In the genomic region with DNA sequence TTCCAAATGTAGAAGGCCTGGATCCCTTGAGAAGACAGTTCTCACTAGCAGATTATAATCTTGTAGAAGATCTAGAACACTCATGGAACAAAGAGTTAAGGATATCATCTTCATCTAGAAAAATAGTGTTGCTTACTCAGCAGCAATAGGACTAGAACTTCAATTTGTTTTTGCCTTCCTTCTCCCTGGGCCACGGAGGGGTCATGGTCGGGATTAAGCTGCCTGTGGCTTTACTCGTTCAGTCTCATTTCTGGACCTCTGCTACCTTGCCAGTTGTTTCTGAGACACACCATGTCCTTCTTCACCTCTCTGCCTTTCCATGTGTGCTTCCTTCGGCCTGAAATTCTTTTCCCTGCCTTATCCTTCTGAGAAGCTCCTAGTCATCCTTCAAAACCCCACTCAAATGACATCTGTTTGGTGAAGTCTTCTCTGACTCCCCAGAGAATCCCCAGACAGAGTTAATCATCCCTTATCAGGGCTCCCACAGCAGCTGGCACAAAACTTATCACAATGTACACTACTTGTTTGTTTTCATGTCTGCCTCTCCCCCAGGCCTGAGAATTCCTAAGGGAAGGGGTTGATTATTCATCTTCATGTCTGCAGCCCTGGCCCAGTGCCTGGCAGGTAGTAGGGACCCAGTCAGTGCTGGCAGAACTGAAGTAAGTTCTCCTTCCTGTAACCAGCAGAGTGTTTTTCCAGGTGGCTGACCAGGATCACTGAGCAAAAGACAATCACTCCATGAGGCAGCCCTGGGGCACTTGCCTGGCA, we compare ENCODE assay signal across 1 cellular context.
TF ChIP-seq lines count a peak whose summit lies in the region.

No MANE protein-coding gene starts in this region.

TF ChIP-seq in HEK293, 187 proteins besides CTCF, POLR2A, EP300 and RAD21 (continued from another document and continues in another):
- TF ChIP-seq ZNF791 (tag by site-specific recombination; IDR thresholded peaks at IDR 0.05) = no peak
- no peak for TF ChIP-seq ZNF211 (tag by site-specific recombination; IDR thresholded peaks at IDR 0.05; ENCODE audit: low read depth)
- TF ChIP-seq ZNF112 (tag by site-specific recombination; IDR thresholded peaks at IDR 0.05) = no peak
- TF ChIP-seq ZNF394 (tag by site-specific recombination; IDR thresholded peaks at IDR 0.05; ENCODE audit: borderline replicate concordance) = no peak
- TF ChIP-seq ZNF776 (tag by site-specific recombination; IDR thresholded peaks at IDR 0.05; ENCODE audit: borderline replicate concordance) = no peak
- no peak for TF ChIP-seq ZNF184 (tag by site-specific recombination; IDR thresholded peaks at IDR 0.05)
- no peak for TF ChIP-seq KLF1 (tag by site-specific recombination; IDR thresholded peaks at IDR 0.05)
- TF ChIP-seq ZNF274 (IDR thresholded peaks at IDR 0.05; ENCODE audit: low read length) = no peak
- TF ChIP-seq ZNF274 (tag by site-specific recombination; IDR thresholded peaks at IDR 0.05; ENCODE audit: borderline replicate concordance) = no peak
- TF ChIP-seq, protein P1, sequence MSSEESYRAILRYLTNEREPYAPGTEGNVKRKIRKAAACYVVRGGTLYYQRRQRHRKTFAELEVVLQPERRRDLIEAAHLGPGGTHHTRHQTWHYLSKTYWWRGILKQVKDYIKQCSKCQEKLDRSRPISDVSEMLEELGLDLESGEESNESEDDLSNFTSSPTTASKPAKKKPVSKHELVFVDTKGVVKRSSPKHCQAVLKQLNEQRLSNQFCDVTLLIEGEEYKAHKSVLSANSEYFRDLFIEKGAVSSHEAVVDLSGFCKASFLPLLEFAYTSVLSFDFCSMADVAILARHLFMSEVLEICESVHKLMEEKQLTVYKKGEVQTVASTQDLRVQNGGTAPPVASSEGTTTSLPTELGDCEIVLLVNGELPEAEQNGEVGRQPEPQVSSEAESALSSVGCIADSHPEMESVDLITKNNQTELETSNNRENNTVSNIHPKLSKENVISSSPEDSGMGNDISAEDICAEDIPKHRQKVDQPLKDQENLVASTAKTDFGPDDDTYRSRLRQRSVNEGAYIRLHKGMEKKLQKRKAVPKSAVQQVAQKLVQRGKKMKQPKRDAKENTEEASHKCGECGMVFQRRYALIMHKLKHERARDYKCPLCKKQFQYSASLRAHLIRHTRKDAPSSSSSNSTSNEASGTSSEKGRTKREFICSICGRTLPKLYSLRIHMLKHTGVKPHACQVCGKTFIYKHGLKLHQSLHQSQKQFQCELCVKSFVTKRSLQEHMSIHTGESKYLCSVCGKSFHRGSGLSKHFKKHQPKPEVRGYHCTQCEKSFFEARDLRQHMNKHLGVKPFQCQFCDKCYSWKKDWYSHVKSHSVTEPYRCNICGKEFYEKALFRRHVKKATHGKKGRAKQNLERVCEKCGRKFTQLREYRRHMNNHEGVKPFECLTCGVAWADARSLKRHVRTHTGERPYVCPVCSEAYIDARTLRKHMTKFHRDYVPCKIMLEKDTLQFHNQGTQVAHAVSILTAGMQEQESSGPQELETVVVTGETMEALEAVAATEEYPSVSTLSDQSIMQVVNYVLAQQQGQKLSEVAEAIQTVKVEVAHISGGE (tag by site-specific recombination; conservative IDR thresholded peaks at IDR 0.05; ENCODE audit: low read depth) = no peak
- peak; percentile 62; the same call in 1 of the 2 replicates for TF ChIP-seq SP7 (tag by site-specific recombination; IDR thresholded peaks at IDR 0.05)
- TF ChIP-seq GLIS2 (tag by site-specific recombination; IDR thresholded peaks at IDR 0.05) = no peak
- TF ChIP-seq, protein P2, sequence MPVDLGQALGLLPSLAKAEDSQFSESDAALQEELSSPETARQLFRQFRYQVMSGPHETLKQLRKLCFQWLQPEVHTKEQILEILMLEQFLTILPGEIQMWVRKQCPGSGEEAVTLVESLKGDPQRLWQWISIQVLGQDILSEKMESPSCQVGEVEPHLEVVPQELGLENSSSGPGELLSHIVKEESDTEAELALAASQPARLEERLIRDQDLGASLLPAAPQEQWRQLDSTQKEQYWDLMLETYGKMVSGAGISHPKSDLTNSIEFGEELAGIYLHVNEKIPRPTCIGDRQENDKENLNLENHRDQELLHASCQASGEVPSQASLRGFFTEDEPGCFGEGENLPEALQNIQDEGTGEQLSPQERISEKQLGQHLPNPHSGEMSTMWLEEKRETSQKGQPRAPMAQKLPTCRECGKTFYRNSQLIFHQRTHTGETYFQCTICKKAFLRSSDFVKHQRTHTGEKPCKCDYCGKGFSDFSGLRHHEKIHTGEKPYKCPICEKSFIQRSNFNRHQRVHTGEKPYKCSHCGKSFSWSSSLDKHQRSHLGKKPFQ (tag by site-specific recombination; IDR thresholded peaks at IDR 0.05) = no peak
- TF ChIP-seq YY1 (tag by site-specific recombination; IDR thresholded peaks at IDR 0.05) = no peak
- peak; percentile 46; the same call in 1 of the 2 replicates for TF ChIP-seq IKZF3 (tag by site-specific recombination; IDR thresholded peaks at IDR 0.05)
- TF ChIP-seq, protein P3, sequence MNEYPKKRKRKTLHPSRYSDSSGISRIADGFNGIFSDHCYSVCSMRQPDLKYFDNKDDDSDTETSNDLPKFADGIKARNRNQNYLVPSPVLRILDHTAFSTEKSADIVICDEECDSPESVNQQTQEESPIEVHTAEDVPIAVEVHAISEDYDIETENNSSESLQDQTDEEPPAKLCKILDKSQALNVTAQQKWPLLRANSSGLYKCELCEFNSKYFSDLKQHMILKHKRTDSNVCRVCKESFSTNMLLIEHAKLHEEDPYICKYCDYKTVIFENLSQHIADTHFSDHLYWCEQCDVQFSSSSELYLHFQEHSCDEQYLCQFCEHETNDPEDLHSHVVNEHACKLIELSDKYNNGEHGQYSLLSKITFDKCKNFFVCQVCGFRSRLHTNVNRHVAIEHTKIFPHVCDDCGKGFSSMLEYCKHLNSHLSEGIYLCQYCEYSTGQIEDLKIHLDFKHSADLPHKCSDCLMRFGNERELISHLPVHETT (tag by site-specific recombination; IDR thresholded peaks at IDR 0.05) = no peak
- peak; percentile 36; the same call in 1 of the 2 replicates for TF ChIP-seq BCL11A (tag by site-specific recombination; IDR thresholded peaks at IDR 0.05; ENCODE audit: low read depth)
- no peak for TF ChIP-seq MEIS1 (CRISPR knock-in tag; IDR thresholded peaks at IDR 0.05; ENCODE audit: borderline replicate concordance)
- TF ChIP-seq ZNF785 (tag by site-specific recombination; IDR thresholded peaks at IDR 0.05) = no peak
- TF ChIP-seq KLF7 (tag by site-specific recombination; IDR thresholded peaks at IDR 0.05; ENCODE audit: borderline replicate concordance) = no peak
- no peak for TF ChIP-seq ZNF324 (tag by site-specific recombination; IDR thresholded peaks at IDR 0.05)
- no peak for TF ChIP-seq ZBTB21 (tag by site-specific recombination; IDR thresholded peaks at IDR 0.05)
- TF ChIP-seq TRIM28 (IDR thresholded peaks at IDR 0.05; ENCODE audit: borderline replicate concordance, low read length) = peak; percentile 35; the same call in 1 of the 2 replicates
- no peak for TF ChIP-seq ZNF555 (tag by site-specific recombination; conservative IDR thresholded peaks at IDR 0.05)
- TF ChIP-seq, protein P4, sequence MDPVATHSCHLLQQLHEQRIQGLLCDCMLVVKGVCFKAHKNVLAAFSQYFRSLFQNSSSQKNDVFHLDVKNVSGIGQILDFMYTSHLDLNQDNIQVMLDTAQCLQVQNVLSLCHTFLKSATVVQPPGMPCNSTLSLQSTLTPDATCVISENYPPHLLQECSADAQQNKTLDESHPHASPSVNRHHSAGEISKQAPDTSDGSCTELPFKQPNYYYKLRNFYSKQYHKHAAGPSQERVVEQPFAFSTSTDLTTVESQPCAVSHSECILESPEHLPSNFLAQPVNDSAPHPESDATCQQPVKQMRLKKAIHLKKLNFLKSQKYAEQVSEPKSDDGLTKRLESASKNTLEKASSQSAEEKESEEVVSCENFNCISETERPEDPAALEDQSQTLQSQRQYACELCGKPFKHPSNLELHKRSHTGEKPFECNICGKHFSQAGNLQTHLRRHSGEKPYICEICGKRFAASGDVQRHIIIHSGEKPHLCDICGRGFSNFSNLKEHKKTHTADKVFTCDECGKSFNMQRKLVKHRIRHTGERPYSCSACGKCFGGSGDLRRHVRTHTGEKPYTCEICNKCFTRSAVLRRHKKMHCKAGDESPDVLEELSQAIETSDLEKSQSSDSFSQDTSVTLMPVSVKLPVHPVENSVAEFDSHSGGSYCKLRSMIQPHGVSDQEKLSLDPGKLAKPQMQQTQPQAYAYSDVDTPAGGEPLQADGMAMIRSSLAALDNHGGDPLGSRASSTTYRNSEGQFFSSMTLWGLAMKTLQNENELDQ (tag by site-specific recombination; IDR thresholded peaks at IDR 0.05; ENCODE audit: low read depth) = no peak
- TF ChIP-seq SALL2 (tag by site-specific recombination; IDR thresholded peaks at IDR 0.05; ENCODE audit: borderline replicate concordance) = no peak
- TF ChIP-seq MYNN (tag by site-specific recombination; IDR thresholded peaks at IDR 0.05; ENCODE audit: borderline replicate concordance) = no peak
- TF ChIP-seq, protein P5, sequence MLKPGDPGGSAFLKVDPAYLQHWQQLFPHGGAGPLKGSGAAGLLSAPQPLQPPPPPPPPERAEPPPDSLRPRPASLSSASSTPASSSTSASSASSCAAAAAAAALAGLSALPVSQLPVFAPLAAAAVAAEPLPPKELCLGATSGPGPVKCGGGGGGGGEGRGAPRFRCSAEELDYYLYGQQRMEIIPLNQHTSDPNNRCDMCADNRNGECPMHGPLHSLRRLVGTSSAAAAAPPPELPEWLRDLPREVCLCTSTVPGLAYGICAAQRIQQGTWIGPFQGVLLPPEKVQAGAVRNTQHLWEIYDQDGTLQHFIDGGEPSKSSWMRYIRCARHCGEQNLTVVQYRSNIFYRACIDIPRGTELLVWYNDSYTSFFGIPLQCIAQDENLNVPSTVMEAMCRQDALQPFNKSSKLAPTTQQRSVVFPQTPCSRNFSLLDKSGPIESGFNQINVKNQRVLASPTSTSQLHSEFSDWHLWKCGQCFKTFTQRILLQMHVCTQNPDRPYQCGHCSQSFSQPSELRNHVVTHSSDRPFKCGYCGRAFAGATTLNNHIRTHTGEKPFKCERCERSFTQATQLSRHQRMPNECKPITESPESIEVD (tag by site-specific recombination; IDR thresholded peaks at IDR 0.05) = peak; percentile 24; the same call in 1 of the 2 replicates
- TF ChIP-seq ZNF239 (tag by site-specific recombination; IDR thresholded peaks at IDR 0.05) = 0 out of 2 replicates have a peak, but pooled peaks have one; percentile 20
- TF ChIP-seq, protein P6, sequence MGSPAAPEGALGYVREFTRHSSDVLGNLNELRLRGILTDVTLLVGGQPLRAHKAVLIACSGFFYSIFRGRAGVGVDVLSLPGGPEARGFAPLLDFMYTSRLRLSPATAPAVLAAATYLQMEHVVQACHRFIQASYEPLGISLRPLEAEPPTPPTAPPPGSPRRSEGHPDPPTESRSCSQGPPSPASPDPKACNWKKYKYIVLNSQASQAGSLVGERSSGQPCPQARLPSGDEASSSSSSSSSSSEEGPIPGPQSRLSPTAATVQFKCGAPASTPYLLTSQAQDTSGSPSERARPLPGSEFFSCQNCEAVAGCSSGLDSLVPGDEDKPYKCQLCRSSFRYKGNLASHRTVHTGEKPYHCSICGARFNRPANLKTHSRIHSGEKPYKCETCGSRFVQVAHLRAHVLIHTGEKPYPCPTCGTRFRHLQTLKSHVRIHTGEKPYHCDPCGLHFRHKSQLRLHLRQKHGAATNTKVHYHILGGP (tag by site-specific recombination; IDR thresholded peaks at IDR 0.05) = no peak
- TF ChIP-seq ZNF658 (tag by site-specific recombination; IDR thresholded peaks at IDR 0.05) = no peak
- no peak for TF ChIP-seq ZNF623 (tag by site-specific recombination; IDR thresholded peaks at IDR 0.05)
- TF ChIP-seq, protein P7, sequence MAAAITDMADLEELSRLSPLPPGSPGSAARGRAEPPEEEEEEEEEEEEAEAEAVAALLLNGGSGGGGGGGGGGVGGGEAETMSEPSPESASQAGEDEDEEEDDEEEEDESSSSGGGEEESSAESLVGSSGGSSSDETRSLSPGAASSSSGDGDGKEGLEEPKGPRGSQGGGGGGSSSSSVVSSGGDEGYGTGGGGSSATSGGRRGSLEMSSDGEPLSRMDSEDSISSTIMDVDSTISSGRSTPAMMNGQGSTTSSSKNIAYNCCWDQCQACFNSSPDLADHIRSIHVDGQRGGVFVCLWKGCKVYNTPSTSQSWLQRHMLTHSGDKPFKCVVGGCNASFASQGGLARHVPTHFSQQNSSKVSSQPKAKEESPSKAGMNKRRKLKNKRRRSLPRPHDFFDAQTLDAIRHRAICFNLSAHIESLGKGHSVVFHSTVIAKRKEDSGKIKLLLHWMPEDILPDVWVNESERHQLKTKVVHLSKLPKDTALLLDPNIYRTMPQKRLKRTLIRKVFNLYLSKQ (tag by site-specific recombination; IDR thresholded peaks at IDR 0.05; ENCODE audit: borderline replicate concordance) = no peak
- peak; percentile 53; the same call in 1 of the 2 replicates for TF ChIP-seq ZNF24 (tag by site-specific recombination; IDR thresholded peaks at IDR 0.05)
- no peak for TF ChIP-seq ZNF624 (tag by site-specific recombination; IDR thresholded peaks at IDR 0.05)
- TF ChIP-seq, protein P8, sequence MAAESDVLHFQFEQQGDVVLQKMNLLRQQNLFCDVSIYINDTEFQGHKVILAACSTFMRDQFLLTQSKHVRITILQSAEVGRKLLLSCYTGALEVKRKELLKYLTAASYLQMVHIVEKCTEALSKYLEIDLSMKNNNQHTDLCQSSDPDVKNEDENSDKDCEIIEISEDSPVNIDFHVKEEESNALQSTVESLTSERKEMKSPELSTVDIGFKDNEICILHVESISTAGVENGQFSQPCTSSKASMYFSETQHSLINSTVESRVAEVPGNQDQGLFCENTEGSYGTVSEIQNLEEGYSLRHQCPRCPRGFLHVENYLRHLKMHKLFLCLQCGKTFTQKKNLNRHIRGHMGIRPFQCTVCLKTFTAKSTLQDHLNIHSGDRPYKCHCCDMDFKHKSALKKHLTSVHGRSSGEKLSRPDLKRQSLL (tag by site-specific recombination; IDR thresholded peaks at IDR 0.05) = no peak
- no peak for TF ChIP-seq ZNF175 (tag by site-specific recombination; IDR thresholded peaks at IDR 0.05)
- TF ChIP-seq EGR2 (tag by site-specific recombination; IDR thresholded peaks at IDR 0.05; ENCODE audit: low read depth) = no peak
- TF ChIP-seq ZSCAN23 (tag by site-specific recombination; IDR thresholded peaks at IDR 0.05) = no peak
- TF ChIP-seq ZNF292 (tag by site-specific recombination; IDR thresholded peaks at IDR 0.05; ENCODE audit: borderline replicate concordance, low read depth) = no peak
- TF ChIP-seq, protein P9, sequence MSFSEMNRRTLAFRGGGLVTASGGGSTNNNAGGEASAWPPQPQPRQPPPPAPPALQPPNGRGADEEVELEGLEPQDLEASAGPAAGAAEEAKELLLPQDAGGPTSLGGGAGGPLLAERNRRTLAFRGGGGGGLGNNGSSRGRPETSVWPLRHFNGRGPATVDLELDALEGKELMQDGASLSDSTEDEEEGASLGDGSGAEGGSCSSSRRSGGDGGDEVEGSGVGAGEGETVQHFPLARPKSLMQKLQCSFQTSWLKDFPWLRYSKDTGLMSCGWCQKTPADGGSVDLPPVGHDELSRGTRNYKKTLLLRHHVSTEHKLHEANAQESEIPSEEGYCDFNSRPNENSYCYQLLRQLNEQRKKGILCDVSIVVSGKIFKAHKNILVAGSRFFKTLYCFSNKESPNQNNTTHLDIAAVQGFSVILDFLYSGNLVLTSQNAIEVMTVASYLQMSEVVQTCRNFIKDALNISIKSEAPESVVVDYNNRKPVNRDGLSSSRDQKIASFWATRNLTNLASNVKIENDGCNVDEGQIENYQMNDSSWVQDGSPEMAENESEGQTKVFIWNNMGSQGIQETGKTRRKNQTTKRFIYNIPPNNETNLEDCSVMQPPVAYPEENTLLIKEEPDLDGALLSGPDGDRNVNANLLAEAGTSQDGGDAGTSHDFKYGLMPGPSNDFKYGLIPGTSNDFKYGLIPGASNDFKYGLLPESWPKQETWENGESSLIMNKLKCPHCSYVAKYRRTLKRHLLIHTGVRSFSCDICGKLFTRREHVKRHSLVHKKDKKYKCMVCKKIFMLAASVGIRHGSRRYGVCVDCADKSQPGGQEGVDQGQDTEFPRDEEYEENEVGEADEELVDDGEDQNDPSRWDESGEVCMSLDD (tag by site-specific recombination; IDR thresholded peaks at IDR 0.05) = no peak
- no peak for TF ChIP-seq ZNF621 (tag by site-specific recombination; IDR thresholded peaks at IDR 0.05)
- peak; percentile 24; the same call in 1 of the 2 replicates for TF ChIP-seq ZSCAN30 (tag by site-specific recombination; IDR thresholded peaks at IDR 0.05)
